22 cellular contexts compared by ENCODE assay signal in the genomic region with DNA sequence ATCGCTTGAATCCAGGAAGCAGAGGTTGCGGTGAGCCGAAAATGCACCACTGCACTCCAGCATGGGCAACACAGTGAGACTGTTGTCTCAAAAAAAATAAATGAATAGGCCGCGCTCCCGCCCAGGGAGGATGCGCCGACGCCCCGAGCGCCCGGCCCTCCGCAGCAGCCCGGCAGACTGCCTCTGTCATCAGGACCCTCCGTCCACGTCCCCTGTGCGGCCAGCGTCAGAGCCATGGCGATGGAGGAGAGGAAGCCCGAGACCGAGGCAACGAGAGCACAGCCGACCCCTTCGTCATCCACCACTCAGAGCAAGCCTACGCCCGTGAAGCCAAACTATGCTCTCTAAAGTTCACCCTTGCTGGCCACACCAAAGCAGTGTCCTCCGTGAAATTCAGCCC.
"Had no signal": no experiment of that assay in that cellular context is flagged by ENCODE, and none has a peak within 500 bp of the region (broad histone marks: within the 10 kb centered on the region; RNA-seq: fewer than 3 reads in every experiment).

No MANE protein-coding gene starts in this region.

- H3K4me1 ChIP-seq: foreskin keratinocyte, gastroesophageal sphincter, left ventricle myocardium inferior, lower lobe of right lung, parathyroid adenoma, prostate gland, sigmoid colon, testis, upper lobe of left lung had no signal

- H3K27ac ChIP-seq: epithelial cell of prostate, foreskin keratinocyte, gastroesophageal sphincter, hepatocyte, left ventricle myocardium inferior, parathyroid adenoma, prostate gland, sigmoid colon, testis, tibial artery, upper lobe of left lung had no signal

- H3K4me3 Mint-ChIP-seq: endodermal cell; natural killer cell; stimulated activated memory B cell treated with anti-CD40 and anti-IgM and Interleukin-4, amounts not matched to agents 10 μg/mL and 1 μg/mL and 100 μg/mL, for 72 hours had no signal

- DNase-seq: effector CD8-positive, alpha-beta T cell; endodermal cell; foreskin keratinocyte; heart left ventricle; left cardiac atrium; left ventricle myocardium inferior; lower lobe of right lung; natural killer cell; right cardiac atrium; sigmoid colon; stimulated activated CD4-positive, alpha-beta T cell treated with anti-CD3 and anti-CD28 coated beads, Interleukin-2, amount 100 ng/mL, for 24 hours; stimulated activated CD4-positive, alpha-beta T cell treated with anti-CD3 and anti-CD28 coated beads, Interleukin-4, amount 100 ng/mL, for 4 hours; stimulated activated naive CD8-positive, alpha-beta T cell treated with anti-CD3 and anti-CD28 coated beads, Interleukin-15, Interleukin-2, amounts not matched to agents 100 U/mL and 50 U/mL, for 24 hours; testis; tibial artery had no signal

- H2AFZ ChIP-seq: hepatocyte, parathyroid adenoma had no signal

- H3K9ac ChIP-seq: parathyroid adenoma had no signal

- H3K4me1 Mint-ChIP-seq: endodermal cell; natural killer cell; stimulated activated memory B cell treated with anti-CD40 and anti-IgM and Interleukin-4, amounts not matched to agents 10 μg/mL and 1 μg/mL and 100 μg/mL, for 72 hours had no signal

- H3K36me3 Mint-ChIP-seq: natural killer cell had no signal

- H3K4me2 ChIP-seq: hepatocyte had no signal

- H3K9me3 ChIP-seq: gastroesophageal sphincter, heart left ventricle, left ventricle myocardium inferior, lower lobe of right lung, prostate gland, sigmoid colon, testis, tibial artery, upper lobe of left lung had no signal

- H3K4me3 ChIP-seq: gastroesophageal sphincter, hepatocyte, left ventricle myocardium inferior, prostate gland, sigmoid colon, tibial artery had no signal

- H3K27me3 Mint-ChIP-seq: stimulated activated memory B cell treated with anti-CD40 and anti-IgM and Interleukin-4, amounts not matched to agents 10 μg/mL and 1 μg/mL and 100 μg/mL, for 72 hours had no signal

- H3K9me3 Mint-ChIP-seq: natural killer cell had no signal

- H3K27ac Mint-ChIP-seq: endodermal cell; natural killer cell; stimulated activated memory B cell treated with anti-CD40 and anti-IgM and Interleukin-4, amounts not matched to agents 10 μg/mL and 1 μg/mL and 100 μg/mL, for 72 hours had no signal

- H3K27me3 ChIP-seq: foreskin keratinocyte, gastroesophageal sphincter, heart left ventricle, hepatocyte, sigmoid colon, testis, tibial artery, upper lobe of left lung had no signal

- H3K36me3 ChIP-seq: prostate gland had no signal
